Comparison of ENCODE assay signal across 2 cellular contexts in the genomic region with DNA sequence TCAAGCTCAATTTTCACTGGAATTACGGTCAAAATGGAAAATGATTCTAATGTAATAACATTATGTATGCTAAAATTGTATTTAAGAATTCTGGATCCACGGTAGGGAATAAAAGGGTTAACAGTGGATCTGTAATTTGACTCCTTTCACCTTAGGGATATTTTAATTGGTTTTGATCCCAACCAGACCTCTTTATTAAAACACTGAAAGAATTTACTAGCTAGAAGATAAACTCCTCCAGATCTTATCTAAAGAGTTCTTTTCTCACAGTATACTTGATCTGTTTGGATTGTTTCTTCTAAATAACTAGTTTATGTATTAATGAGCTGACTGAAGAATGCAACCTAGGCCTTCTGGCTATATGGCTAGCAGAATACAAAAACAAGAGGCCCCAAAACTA.
TF ChIP-seq lines count a peak whose summit lies in the region.

No MANE protein-coding gene starts in this region.

TF ChIP-seq in SK-N-SH treated with all-trans-retinoic acid at 6 μM for 48 hours, 23 proteins besides CTCF, POLR2A, EP300 and RAD21:
- TF ChIP-seq ARNTL (CRISPR knock-in tag; IDR thresholded peaks at IDR 0.05; ENCODE audit: borderline replicate concordance, low read depth) (no peak), TCF4 (CRISPR knock-in tag; IDR thresholded peaks at IDR 0.05; ENCODE audit: borderline replicate concordance) (peak; percentile 50; the same call in 1 of the 2 replicates), ZNF565 (CRISPR knock-in tag; conservative IDR thresholded peaks at IDR 0.05; ENCODE audit: low read depth) (no peak), ISL1 (CRISPR knock-in tag; IDR thresholded peaks at IDR 0.05) (peak; percentile 57)

TF ChIP-seq in SK-N-SH, 30 proteins besides CTCF, POLR2A, EP300 and RAD21:
- TF ChIP-seq POLR2AphosphoS5 (IDR thresholded peaks at IDR 0.05; ENCODE audit: low read depth, low read length) = no peak
- TF ChIP-seq, protein P1, sequence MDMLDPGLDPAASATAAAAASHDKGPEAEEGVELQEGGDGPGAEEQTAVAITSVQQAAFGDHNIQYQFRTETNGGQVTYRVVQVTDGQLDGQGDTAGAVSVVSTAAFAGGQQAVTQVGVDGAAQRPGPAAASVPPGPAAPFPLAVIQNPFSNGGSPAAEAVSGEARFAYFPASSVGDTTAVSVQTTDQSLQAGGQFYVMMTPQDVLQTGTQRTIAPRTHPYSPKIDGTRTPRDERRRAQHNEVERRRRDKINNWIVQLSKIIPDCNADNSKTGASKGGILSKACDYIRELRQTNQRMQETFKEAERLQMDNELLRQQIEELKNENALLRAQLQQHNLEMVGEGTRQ (IDR thresholded peaks at IDR 0.05; ENCODE audit: borderline replicate concordance, low read depth, low read length) = no peak
- no peak for TF ChIP-seq FOXM1 (IDR thresholded peaks at IDR 0.05; ENCODE audit: low read depth)
- TF ChIP-seq RFX5 (IDR thresholded peaks at IDR 0.05; ENCODE audit: low read length) = no peak
- TF ChIP-seq RCOR1 (IDR thresholded peaks at IDR 0.05; ENCODE audit: low read length) = no peak
- TF ChIP-seq YY1 (IDR thresholded peaks at IDR 0.05; ENCODE audit: low read depth) = no peak
- no peak for TF ChIP-seq JUND (IDR thresholded peaks at IDR 0.05)
- TF ChIP-seq GABPA (IDR thresholded peaks at IDR 0.05; ENCODE audit: low read depth) = no peak
- TF ChIP-seq FOXJ3 (CRISPR knock-in tag; IDR thresholded peaks at IDR 0.05) = no peak
- no peak for TF ChIP-seq RXRA (IDR thresholded peaks at IDR 0.05; ENCODE audit: borderline replicate concordance, low read depth)
- no peak for TF ChIP-seq NFIC (IDR thresholded peaks at IDR 0.05; ENCODE audit: borderline replicate concordance)
